In the genomic region with DNA sequence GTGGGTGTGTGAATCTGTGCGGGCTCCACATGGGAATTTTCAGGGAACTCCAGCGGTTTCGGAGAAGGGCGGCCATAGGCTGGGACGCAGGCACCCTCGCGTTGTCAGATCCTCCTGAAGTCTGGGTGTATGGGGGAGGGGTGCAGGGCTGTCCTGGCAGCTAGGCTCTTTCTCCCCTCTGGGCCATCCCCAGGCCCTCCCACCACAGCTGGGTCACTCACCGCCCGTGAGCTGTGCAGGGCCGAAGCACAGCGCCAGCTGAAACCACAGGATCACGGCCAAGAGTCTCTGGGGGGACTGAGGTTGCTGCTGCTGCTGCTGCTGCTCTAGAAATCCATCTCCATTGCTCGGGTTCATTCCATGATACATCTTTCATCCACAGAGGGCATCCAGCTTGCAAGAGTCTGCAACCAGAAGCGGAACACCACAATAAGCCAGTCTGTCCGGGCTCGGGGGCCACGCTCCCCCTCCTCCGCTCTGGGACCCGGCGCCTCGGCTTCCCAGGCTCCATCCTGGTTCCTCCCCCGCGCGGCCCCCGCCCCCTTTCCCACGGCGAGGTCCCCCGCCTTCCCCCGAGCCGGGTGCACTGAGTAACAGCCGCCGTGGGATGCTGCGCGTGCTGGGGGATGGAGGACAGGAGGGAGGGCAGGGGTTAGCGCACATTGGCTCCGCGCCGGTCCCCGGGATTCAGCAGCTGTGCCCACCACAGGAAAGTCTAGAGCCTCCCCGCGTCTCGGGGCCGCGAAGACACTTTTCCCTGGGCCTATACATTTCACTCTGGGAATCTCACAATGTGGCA, we compare ENCODE assay signal across 8 cellular contexts. TPM values are rescaled to one million over a fixed set of nuclear protein-coding genes. Genes with fewer than 3 reads are reported as not detected.
DNase-seq lines count a peak whose midpoint lies in the region; ATAC-seq and TF ChIP-seq lines count a peak whose summit lies in the region.

No MANE protein-coding gene starts in this region.

- H3K27me3 ChIP-seq in kidney epithelial cell (ENCODE audit: control insufficient read depth, insufficient read depth, low read length): peaks cover 32% of the 10 kb centered on the region

- no peak for TF ChIP-seq CTCF in kidney epithelial cell (IDR thresholded peaks at IDR 0.05; ENCODE audit: insufficient read depth, low read length, poor library complexity, severe bottlenecking)

- ATAC-seq in HG02885 (IDR thresholded peaks at IDR 0.05; ENCODE audit: poor library complexity, unreplicated experiment) (no peak), GM19463 (IDR thresholded peaks at IDR 0.05; ENCODE audit: unreplicated experiment) (no peak)

- peak overlapping the region; percentile 36 for H3K27ac ChIP-seq in caudate nucleus (ENCODE audit: low read depth, low read length)

- H3K4me3 ChIP-seq in kidney epithelial cell (ENCODE audit: low read depth, low read length): peak overlapping the region; percentile 42

- H3K36me3 ChIP-seq in kidney epithelial cell (ENCODE audit: control insufficient read depth, insufficient read depth, low read length): no peaks in the 10 kb centered on the region

- DNase-seq in NCI-H1436 (lab: John Stamatoyannopoulos, UW) (peak; percentile 51), NCI-H1436 treated with DMSO at 0.1 percent for 48 hours (lab: John Stamatoyannopoulos, UW) (no peak), SW480 (ENCODE audit: low spot score) (peak; percentile 31), caudate nucleus (lab: John Stamatoyannopoulos, UW) (peak in 30 of 61 donors; percentile 5 to 76 (median 51)), kidney epithelial cell (ENCODE audit: low read depth) (no peak)
- DNase-seq in stimulated activated CD4-positive, alpha-beta T cell treated with anti-CD3 and anti-CD28 coated beads, Interleukin-4, amount 100 ng/mL, for 24 hours: peak; percentile 34

RNA-seq across cellular contexts. Expression of a gene that starts 0.7 kb away (rescaled TPM):
- 0.84 and 1.8 TPM in 2 replicates for total RNA-seq in kidney epithelial cell

RNA-seq across cellular contexts. Expression of a gene that starts 30.0 kb away (rescaled TPM):
- total RNA-seq in kidney epithelial cell: not detected in 2 replicates

Comparison
In these comparisons a context has a peak if more than half of its experiments do, and no peak if none do; other contexts are left out.
1. DNase-seq: peak in NCI-H1436 (single experiment), SW480 (single experiment) and stimulated activated CD4-positive, alpha-beta T cell treated with anti-CD3 and anti-CD28 coated beads, Interleukin-4, amount 100 ng/mL, for 24 hours (single experiment); none in NCI-H1436 treated with DMSO at 0.1 percent for 48 hours (single experiment) and kidney epithelial cell (single experiment).